In genomic region chr5:55219770-55220169, GRCh38 we compare ENCODE assay signal across 1 cellular context.
TF ChIP-seq lines count a peak whose summit lies in the region.

No MANE protein-coding gene starts in this region.

TF ChIP-seq in H1, 55 proteins besides CTCF, POLR2A, EP300 and RAD21:
- no peak for TF ChIP-seq NANOG (IDR thresholded peaks at IDR 0.05; ENCODE audit: insufficient read depth, low read depth, low read length, poor library complexity, severe bottlenecking)
- no peak for TF ChIP-seq YY1 (IDR thresholded peaks at IDR 0.05; ENCODE audit: low read depth, low read length)
- TF ChIP-seq BACH1 (IDR thresholded peaks at IDR 0.05; ENCODE audit: low read length) = no peak
- TF ChIP-seq SUZ12 (IDR thresholded peaks at IDR 0.05; ENCODE audit: low read length) = no peak
- TF ChIP-seq BRCA1 (IDR thresholded peaks at IDR 0.05; ENCODE audit: low read depth, low read length) = no peak
- no peak for TF ChIP-seq EZH2 (IDR thresholded peaks at IDR 0.05; ENCODE audit: low read depth, low read length, severe bottlenecking)
- TF ChIP-seq CHD1 (IDR thresholded peaks at IDR 0.05; ENCODE audit: low read depth, low read length) = no peak
- TF ChIP-seq ZNF274 (IDR thresholded peaks at IDR 0.05; ENCODE audit: borderline replicate concordance, extremely low read depth, low read length) = no peak
- TF ChIP-seq GABPA (IDR thresholded peaks at IDR 0.05; ENCODE audit: borderline replicate concordance, insufficient read depth, low read length) = no peak
- no peak for TF ChIP-seq POLR2AphosphoS5 (IDR thresholded peaks at IDR 0.05; ENCODE audit: low read depth, low read length)
- TF ChIP-seq SP4 (IDR thresholded peaks at IDR 0.05; ENCODE audit: low read length) = no peak
- TF ChIP-seq CHD2 (IDR thresholded peaks at IDR 0.05; ENCODE audit: low read length) = no peak
- TF ChIP-seq SRF (IDR thresholded peaks at IDR 0.05; ENCODE audit: low read depth, low read length) = no peak
- no peak for TF ChIP-seq SAP30 (IDR thresholded peaks at IDR 0.05; ENCODE audit: insufficient read depth, insufficient replicate concordance, low read length)
TF ChIP-seq in H1: peak in this region for 0.
